ENCODE assay signal across 25 cellular contexts in genomic region chr6:107976267-107976783, GRCh38.
"Had no signal": no experiment of that assay in that cellular context is flagged by ENCODE, and none has a peak within 500 bp of the region (broad histone marks: within the 10 kb centered on the region; RNA-seq: fewer than 3 reads in every experiment).

No MANE protein-coding gene starts in this region.

- H2AFZ ChIP-seq: hepatocyte, neural progenitor cell had no signal

- H3K9ac ChIP-seq: neural progenitor cell had no signal

- H3K4me2 ChIP-seq: hepatocyte, neural progenitor cell had no signal

- H3K4me1 ChIP-seq: esophagus muscularis mucosa, gastroesophageal sphincter, heart left ventricle, left lung, neural progenitor cell, psoas muscle, spleen, tibial nerve, upper lobe of left lung had no signal

- H3K27ac ChIP-seq: coronary artery, esophagus muscularis mucosa, foreskin keratinocyte, gastroesophageal sphincter, heart left ventricle, hepatocyte, left lung, neural progenitor cell, psoas muscle, skin epidermis, spleen, thoracic aorta, tibial nerve, upper lobe of left lung had no signal

- H3K36me3 ChIP-seq: esophagus muscularis mucosa, gastroesophageal sphincter, heart left ventricle, left lung, neural progenitor cell, spleen, thoracic aorta, tibial nerve, upper lobe of left lung had no signal

- H3K4me3 ChIP-seq: coronary artery, esophagus muscularis mucosa, gastroesophageal sphincter, heart left ventricle, hepatocyte, left lung, neural progenitor cell, psoas muscle, skin epidermis, spleen, thoracic aorta, tibial nerve, upper lobe of left lung had no signal

- H3K27me3 ChIP-seq: esophagus muscularis mucosa, foreskin keratinocyte, gastroesophageal sphincter, heart left ventricle, hepatocyte, left lung, neural progenitor cell, spleen, tibial nerve, upper lobe of left lung had no signal

- H3K9me3 ChIP-seq: esophagus muscularis mucosa, gastroesophageal sphincter, heart left ventricle, left lung, psoas muscle, spleen, thoracic aorta, tibial nerve, upper lobe of left lung had no signal

- DNase-seq: dermis blood vessel endothelial cell; effector memory CD4-positive, alpha-beta T cell; foreskin keratinocyte; heart left ventricle; left cardiac atrium; left lung; mesenchymal stem cell; midbrain; naive thymus-derived CD4-positive, alpha-beta T cell; posterior cingulate gyrus; psoas muscle; right cardiac atrium; spleen; stimulated activated CD4-positive, alpha-beta T cell treated with anti-CD3 and anti-CD28 coated beads, Interleukin-4, amount 100 ng/mL, for 4 hours; stimulated activated naive CD8-positive, alpha-beta T cell treated with anti-CD3 and anti-CD28 coated beads, Interleukin-15, Interleukin-2, amounts not matched to agents 100 U/mL and 50 U/mL, for 24 hours; substantia nigra; upper lobe of left lung had no signal
